Comparison of ENCODE assay signal across 20 cellular contexts in genomic region chr20:17142666-17143065, GRCh38.
DNase-seq lines count a peak whose midpoint lies in the region; ATAC-seq, FAIRE-seq and TF ChIP-seq lines count a peak whose summit lies in the region.
"Had no signal": no experiment of that assay in that cellular context is flagged by ENCODE, and none has a peak within 500 bp of the region (broad histone marks: within the 10 kb centered on the region; RNA-seq: fewer than 3 reads in every experiment).

No MANE protein-coding gene starts in this region.

- H3K23ac ChIP-seq in mesendoderm (ENCODE audit: low read length), result no peak overlapping the region

- no peak overlapping the region for H3K4ac ChIP-seq in mesendoderm (ENCODE audit: low read depth, low read length)

- H3K36me3 ChIP-seq in SK-N-MC (ENCODE audit: insufficient read depth, low read length) (no peaks in the 10 kb centered on the region), HepG2 (replicated peaks in 1 of 2; ENCODE audit: control insufficient read depth in 1 of 2, insufficient read depth in 2 of 2, low read length in 2 of 2) (no peaks in the 10 kb centered on the region), mesendoderm (ENCODE audit: control insufficient read depth, insufficient read depth, low read length) (no peaks in the 10 kb centered on the region)
- H3K36me3 ChIP-seq: HAP-1 had no signal

- no peak overlapping the region for H4K5ac ChIP-seq in mesendoderm (ENCODE audit: low read length)

- no peak; a peak in 1 of 4 replicates for TF ChIP-seq EP300 in HepG2 (IDR thresholded peaks at IDR 0.05; ENCODE audit: low read depth in 2 of 2, low read length in 2 of 2)
- no peak for TF ChIP-seq EP300 in HepG2 (CRISPR knock-in tag; IDR thresholded peaks at IDR 0.05; ENCODE audit: borderline replicate concordance)

- H2BK15ac ChIP-seq in mesendoderm (replicated peaks; ENCODE audit: low read depth), result no peak overlapping the region

- no peak overlapping the region for H2AFZ ChIP-seq in HepG2 (ENCODE audit: low read length)

- intact Hi-C loops in HepG2 (cut with micrococcal nuclease; ENCODE audit: unreplicated experiment), result no loop called here

- H3K27ac ChIP-seq in SK-N-MC (peak overlapping the region; percentile 96; the same call in 1 of the 2 replicates), HepG2 (ENCODE audit: extremely low read length, insufficient read depth, low read length) (no peak overlapping the region), mesendoderm (ENCODE audit: low read depth, low read length) (no peak overlapping the region)
- H3K27ac ChIP-seq: C4-2B had no signal

- H2BK5ac ChIP-seq in mesendoderm (ENCODE audit: low read length), result no peak overlapping the region

- no peaks in the 10 kb centered on the region for H3K79me1 ChIP-seq in mesendoderm (ENCODE audit: low read length)

- H4K20me1 ChIP-seq in HepG2 (ENCODE audit: insufficient read depth, low read length), result no peaks in the 10 kb centered on the region

- H2BK120ac ChIP-seq in mesendoderm (ENCODE audit: low read depth, low read length), result no peak overlapping the region

- ATAC-seq in HepG2, result peak; percentile 89
- no peak for ATAC-seq in GM21717 (IDR thresholded peaks at IDR 0.05; ENCODE audit: unreplicated experiment)
- ATAC-seq: K562 had no signal

- in situ Hi-C loops in HepG2 (cut with HindIII; ENCODE audit: extremely low pct_ligation_motif_present, low pct_unique_long_range_greater_than_20kb), result no loop called here

- H3K4me3 ChIP-seq in SK-N-MC (no peak overlapping the region), HepG2 (replicated peaks in 1 of 3; ENCODE audit: insufficient read depth in 1 of 3, low read depth in 2 of 3, low read length in 3 of 3) (no peak overlapping the region), mesendoderm (ENCODE audit: low read length) (no peak overlapping the region)
- H3K4me3 ChIP-seq: HAP-1, K562 had no signal

- TF ChIP-seq POLR2A in HepG2 (IDR thresholded peaks at IDR 0.05; ENCODE audit: insufficient read depth in 1 of 2, low read depth in 2 of 2, low read length in 2 of 2) (no peak), GM12892 (IDR thresholded peaks at IDR 0.05; ENCODE audit: low read depth, low read length) (no peak)

- H3K9me3 ChIP-seq in SK-N-MC (ENCODE audit: low read depth, low read length), result no peaks in the 10 kb centered on the region
- no peaks in the 10 kb centered on the region for H3K9me3 ChIP-seq in HepG2 (ENCODE audit: low read length)
- H3K9me3 ChIP-seq: Caco-2, HAP-1 had no signal

- TF ChIP-seq CTCF in HepG2 (CRISPR knock-in tag; IDR thresholded peaks at IDR 0.05), result no peak

- H3K18ac ChIP-seq in mesendoderm (ENCODE audit: low read length), result no peak overlapping the region

- H3K79me2 ChIP-seq in HepG2 (ENCODE audit: insufficient read depth, low read length) (no peaks in the 10 kb centered on the region), mesendoderm (ENCODE audit: control insufficient read depth, insufficient read depth, low read length) (no peaks in the 10 kb centered on the region)

- no peak for TF ChIP-seq RAD21 in HepG2 (CRISPR knock-in tag; IDR thresholded peaks at IDR 0.05)

- H4K8ac ChIP-seq in mesendoderm (ENCODE audit: low read depth, low read length), result no peak overlapping the region

- POLR2A ChIA-PET in HepG2 (lab: Yijun Ruan, JAX), result no interaction called here

- H2AK5ac ChIP-seq in mesendoderm (ENCODE audit: low read length), result no peak overlapping the region

- WGBS in HepG2 (ENCODE audit: low lambda C conversion rate), result 2% methylated on average over 3 of the region's 3 CpGs
- no CpG with 5 or more reads among the region's 3 CpGs for WGBS in mesendoderm (ENCODE audit: extremely low coverage, insufficient coverage, low lambda C conversion rate)

- DNase-seq in NCI-H146 treated with DMSO at 0.1 percent for 48 hours (lab: John Stamatoyannopoulos, UW; ENCODE audit: unreplicated experiment) (peak; percentile 60), SK-N-MC (ENCODE audit: low read depth, low spot score) (no peak), HepG2 (ENCODE audit: low spot score) (peak; percentile 39), mesendoderm (no peak), AG08395 (ENCODE audit: low spot score) (no peak), GM12892 (ENCODE audit: insufficient read length) (no peak)
- DNase-seq: ACHN; AML-193; Caco-2; CD4-positive, alpha-beta T cell; IMR-90 had no signal

- H3K9ac ChIP-seq in SK-N-MC (ENCODE audit: insufficient read length), result no peak overlapping the region
- H3K9ac ChIP-seq in HepG2 (ENCODE audit: insufficient read depth, low read depth, low read length), result no peak overlapping the region
- no peak overlapping the region for H3K9ac ChIP-seq in mesendoderm (ENCODE audit: low read length)

- BruUV-seq in HepG2 (replicated peaks; lab: Mats Ljungman, UMichigan), result no TSS peak

- peak; percentile 81 for FAIRE-seq in HepG2 (lab: Jason Lieb, UNC)
- FAIRE-seq in GM12892 (lab: Jason Lieb, UNC), result no peak
- FAIRE-seq: A204.1, D721Med, G401.6, GM12891, GM18507, K562 had no signal

- no peak overlapping the region for H3K4me2 ChIP-seq in HepG2 (ENCODE audit: low read depth, low read length)
- no peak overlapping the region for H3K4me2 ChIP-seq in mesendoderm (ENCODE audit: low read length)

- H3K27me3 ChIP-seq in HepG2 (ENCODE audit: control insufficient read depth in 1 of 2, insufficient read depth in 2 of 2, low read length in 2 of 2), result no peaks in the 10 kb centered on the region
- H3K27me3 ChIP-seq in mesendoderm (ENCODE audit: insufficient read depth, low read length, poor library complexity), result no peaks in the 10 kb centered on the region

- no peak overlapping the region for H3K56ac ChIP-seq in mesendoderm (ENCODE audit: low read length)

- H3K4me1 ChIP-seq in HepG2 (ENCODE audit: insufficient read depth, low read length) (no peaks in the 10 kb centered on the region), mesendoderm (ENCODE audit: control insufficient read depth, low read depth, low read length) (no peaks in the 10 kb centered on the region)
- H3K4me1 ChIP-seq: Caco-2, HAP-1 had no signal

- CTCF ChIA-PET in HepG2 (lab: Yijun Ruan, JAX; ENCODE audit: low intra/inter-chr PET ratio, low total read pairs), result no interaction called here

TF ChIP-seq in HepG2, 621 proteins besides CTCF, POLR2A, EP300 and RAD21 (continues in another document):
- peak; percentile 72 for TF ChIP-seq NR2F6 (IDR thresholded peaks at IDR 0.05)
- no peak for TF ChIP-seq NR2F6 (CRISPR knock-in tag; IDR thresholded peaks at IDR 0.05)
- TF ChIP-seq PLSCR1 (CRISPR knock-in tag; IDR thresholded peaks at IDR 0.05; ENCODE audit: borderline replicate concordance), result no peak
- no peak for TF ChIP-seq SOX6 (IDR thresholded peaks at IDR 0.05)
- peak; percentile 55; the same call in 1 of the 2 replicates for TF ChIP-seq SOX6 (CRISPR knock-in tag; IDR thresholded peaks at IDR 0.05)
- peak; percentile 50; the same call in 1 of the 2 replicates for TF ChIP-seq RERE (CRISPR knock-in tag; IDR thresholded peaks at IDR 0.05; ENCODE audit: low read depth)
- no peak for TF ChIP-seq ZNF75D (CRISPR knock-in tag; IDR thresholded peaks at IDR 0.05; ENCODE audit: borderline replicate concordance)
- peak; percentile 79; the same call in 1 of the 2 replicates for TF ChIP-seq CEBPB (IDR thresholded peaks at IDR 0.05; ENCODE audit: borderline replicate concordance, low read depth, low read length)
- TF ChIP-seq CEBPG (CRISPR knock-in tag; IDR thresholded peaks at IDR 0.05), result peak; percentile 46; the same call in 1 of the 2 replicates
- TF ChIP-seq MTA1 (CRISPR knock-in tag; IDR thresholded peaks at IDR 0.05; ENCODE audit: borderline replicate concordance), result no peak
- no peak for TF ChIP-seq ZNF317 (CRISPR knock-in tag; IDR thresholded peaks at IDR 0.05)
- peak; percentile 45; the same call in 1 of the 2 replicates for TF ChIP-seq NCOR1 (IDR thresholded peaks at IDR 0.05; ENCODE audit: borderline replicate concordance, low read length)

Comparison
In these comparisons a context has a peak if more than half of its experiments do, and no peak if none do; other contexts are left out.
1. DNase-seq: peak in NCI-H146 treated with DMSO at 0.1 percent for 48 hours (single experiment) and HepG2 (single experiment); none in SK-N-MC (single experiment), mesendoderm (single experiment), AG08395 (single experiment) and GM12892 (single experiment).